ENCODE assay signal across 8 cellular contexts in the genomic region with DNA sequence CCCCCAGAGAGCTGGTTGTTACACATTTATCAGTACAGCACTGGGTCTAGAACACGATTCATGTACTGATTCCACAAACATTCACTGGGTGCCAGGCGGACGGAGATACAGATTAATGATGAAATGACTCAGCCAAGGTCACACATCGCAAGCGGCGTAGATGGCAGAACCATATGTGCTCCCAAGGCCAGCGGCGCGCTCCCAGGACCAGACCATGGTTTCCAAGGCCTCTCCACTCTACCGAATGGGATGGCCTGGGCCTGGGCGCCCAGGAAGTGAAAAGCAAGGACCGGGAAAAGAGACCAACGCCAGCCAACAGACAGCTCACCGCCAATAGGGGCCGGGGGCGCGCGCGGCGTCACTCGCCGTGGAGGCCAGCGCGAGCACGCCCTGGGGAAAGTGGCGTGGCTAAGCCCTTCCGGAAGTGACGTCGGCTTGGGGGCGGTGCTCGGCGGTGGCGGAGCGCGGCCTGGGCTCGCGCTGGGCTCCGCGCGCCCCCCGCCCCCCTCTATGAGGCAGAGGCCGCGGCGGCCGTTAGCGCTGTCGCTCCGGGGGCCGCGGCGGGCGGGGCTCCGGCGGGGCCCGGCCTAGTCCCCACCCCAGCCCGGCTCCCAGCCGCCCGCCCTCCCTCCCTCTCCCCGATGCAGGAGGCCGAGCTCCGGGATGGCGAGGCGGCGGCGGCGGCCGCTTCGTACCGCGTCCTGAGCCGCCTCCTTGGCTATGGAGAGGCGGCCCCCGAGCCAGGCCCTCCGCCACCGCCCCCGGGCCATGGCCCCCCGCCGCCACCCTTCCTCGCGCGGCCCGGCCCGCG. TPM values are rescaled to one million over a fixed set of nuclear protein-coding genes. Genes with fewer than 3 reads are reported as not detected.
DNase-seq lines count a peak whose midpoint lies in the region; ATAC-seq and TF ChIP-seq lines count a peak whose summit lies in the region.

A gene with protein sequence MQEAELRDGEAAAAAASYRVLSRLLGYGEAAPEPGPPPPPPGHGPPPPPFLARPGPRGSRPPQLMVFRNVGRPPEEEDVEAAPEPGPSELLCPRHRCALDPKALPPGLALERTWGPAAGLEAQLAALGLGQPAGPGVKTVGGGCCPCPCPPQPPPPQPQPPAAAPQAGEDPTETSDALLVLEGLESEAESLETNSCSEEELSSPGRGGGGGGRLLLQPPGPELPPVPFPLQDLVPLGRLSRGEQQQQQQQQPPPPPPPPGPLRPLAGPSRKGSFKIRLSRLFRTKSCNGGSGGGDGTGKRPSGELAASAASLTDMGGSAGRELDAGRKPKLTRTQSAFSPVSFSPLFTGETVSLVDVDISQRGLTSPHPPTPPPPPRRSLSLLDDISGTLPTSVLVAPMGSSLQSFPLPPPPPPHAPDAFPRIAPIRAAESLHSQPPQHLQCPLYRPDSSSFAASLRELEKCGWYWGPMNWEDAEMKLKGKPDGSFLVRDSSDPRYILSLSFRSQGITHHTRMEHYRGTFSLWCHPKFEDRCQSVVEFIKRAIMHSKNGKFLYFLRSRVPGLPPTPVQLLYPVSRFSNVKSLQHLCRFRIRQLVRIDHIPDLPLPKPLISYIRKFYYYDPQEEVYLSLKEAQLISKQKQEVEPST (plus strand): TSS at position 433 of the 811 bp plus-strand sequence. CDS start 209 bp downstream, at position 642.

- TF ChIP-seq POLR2A in GM19099 (IDR thresholded peaks at IDR 0.05; ENCODE audit: extremely low read depth, insufficient read length, low read depth), result peak; percentile 82

- DNase-seq in AG20443 (ENCODE audit: low spot score), result peak; percentile 97
- peak; percentile 89 for DNase-seq in NCI-H460 (ENCODE audit: extremely low read depth, low read depth)
- DNase-seq in activated CD4-positive, alpha-beta T cell treated with anti-CD3 and anti-CD28 coated beads for 24 hours (ENCODE audit: low read depth in 2 of 2), result peak; percentile 89 to 91
- peak; percentile 92 for DNase-seq in choroid plexus epithelial cell (ENCODE audit: low read depth)
- peak; percentile 91 for DNase-seq in kidney tubule cell (ENCODE audit: low spot score)
- peak; percentile 70 to 95 for DNase-seq in stimulated activated CD4-positive, alpha-beta T cell treated with anti-CD3 and anti-CD28 coated beads, Interleukin-1b, Interleukin-23, amount 100 ng/mL, for 1 hour (ENCODE audit: low read depth in 2 of 2)

- no peak for TF ChIP-seq CTCF in choroid plexus epithelial cell (conservative IDR thresholded peaks at IDR 0.05; ENCODE audit: low read depth, low read length)

- peak; percentile 61 for ATAC-seq in HG03378 (IDR thresholded peaks at IDR 0.05; ENCODE audit: unreplicated experiment)

- H3K4me3 ChIP-seq in choroid plexus epithelial cell (ENCODE audit: low read depth, low read length), result peak within 1 kb of the TSS; percentile 74

RNA-seq across cellular contexts. Expression of the gene that starts here (rescaled TPM):
- total RNA-seq in NCI-H460 (2014; rRNA removed; shearing (Covaris generic)), result 24.6 and 25.1 TPM in 2 replicates
- 10.3 and 15.2 TPM in 2 replicates for polyA plus RNA-seq in NCI-H460 (2014; cell fraction: nucleus; rRNA removed)

Comparison
In these comparisons a context has a peak if more than half of its experiments do, and no peak if none do; other contexts are left out.
1. Peak in every context shown above with its lines: DNase-seq, ATAC-seq and H3K4me3 ChIP-seq.